ENCODE assay signal across 10 cellular contexts in genomic region chr2:43175187-43175490, GRCh38. TPM values are rescaled to one million over a fixed set of nuclear protein-coding genes. Genes with fewer than 3 reads are reported as not detected.
A peak's percentile ranks its signal among the peaks of the same experiment; 100 is the strongest.
DNase-seq lines count a peak whose midpoint lies in the region; ATAC-seq and TF ChIP-seq lines count a peak whose summit lies in the region.
"Had no signal": no experiment of that assay in that cellular context is flagged by ENCODE, and none has a peak within 500 bp of the region (broad histone marks: within the 10 kb centered on the region; RNA-seq: fewer than 3 reads in every experiment).

No MANE protein-coding gene starts in this region.

- H3K9me3 ChIP-seq in spleen = peaks cover 0 to 28% (median 14%) of the 10 kb centered on the region in 8 donors

- H3K4me1 ChIP-seq in foreskin keratinocyte = peaks cover 7% of the 10 kb centered on the region
- H3K4me1 ChIP-seq in spleen = peaks cover 29 to 97% (median 89%) of the 10 kb centered on the region in 6 donors

- no peaks in the 10 kb centered on the region for H3K27me3 Mint-ChIP-seq in activated CD8-positive, alpha-beta T cell treated with anti-CD3 and anti-CD28 coated beads, Interleukin-2, amount 10 ng/mL, durations not matched to agents 7 days and 5 days (ENCODE audit: low read depth)

- peaks cover 76% of the 10 kb centered on the region for H3K4me1 Mint-ChIP-seq in activated CD8-positive, alpha-beta T cell treated with anti-CD3 and anti-CD28 coated beads, Interleukin-2, amount 10 ng/mL, durations not matched to agents 7 days and 5 days (ENCODE audit: low read depth)

- CTCF ChIA-PET in activated CD8-positive, alpha-beta T cell treated with anti-CD3 and anti-CD28 coated beads, Interleukin-2, amount 10 ng/mL, durations not matched to agents 7 days and 5 days (lab: Charles Lee) = interaction anchor here (1.1 to 13.4 kb wide), 12 partner anchors 13 to 53 kb away, joined by 3 to 242 read pairs (median 8); partner anchors contain the start of gene ZFP36L2

- H3K27me3 ChIP-seq in foreskin keratinocyte (no peaks in the 10 kb centered on the region), spleen (replicated peaks in 1 of 7) (no peaks in the 10 kb centered on the region)

- H3K4me3 ChIP-seq in spleen = peak overlapping the region in 1 of 8 donors; percentile 58

- no peaks in the 10 kb centered on the region for H3K9me3 Mint-ChIP-seq in activated CD8-positive, alpha-beta T cell treated with anti-CD3 and anti-CD28 coated beads, Interleukin-2, amount 10 ng/mL, durations not matched to agents 7 days and 5 days (ENCODE audit: insufficient read depth)

- DNase-seq in DMS 273 (lab: John Stamatoyannopoulos, UW; ENCODE audit: unreplicated experiment) (peak; percentile 67), DMS 273 treated with DMSO at 0.1 percent for 48 hours (lab: John Stamatoyannopoulos, UW) (no peak), foreskin keratinocyte (peak; percentile 40 to 77), spleen (no peak), HCEC 1CT (no peak), CD1c-positive myeloid dendritic cell (ENCODE audit: extremely low spot score) (no peak), NCI-H2107 (lab: John Stamatoyannopoulos, UW) (no peak)
- DNase-seq in activated CD8-positive, alpha-beta T cell treated with anti-CD3 and anti-CD28 coated beads, Interleukin-2, amount 10 ng/mL, durations not matched to agents 7 days and 5 days = no peak
- DNase-seq: aorta had no signal

- peak overlapping the region; percentile 88 for H3K27ac Mint-ChIP-seq in activated CD8-positive, alpha-beta T cell treated with anti-CD3 and anti-CD28 coated beads, Interleukin-2, amount 10 ng/mL, durations not matched to agents 7 days and 5 days

- H3K4me3 Mint-ChIP-seq in activated CD8-positive, alpha-beta T cell treated with anti-CD3 and anti-CD28 coated beads, Interleukin-2, amount 10 ng/mL, durations not matched to agents 7 days and 5 days = no peak overlapping the region

- no peak for TF ChIP-seq CTCF in foreskin keratinocyte (conservative IDR thresholded peaks at IDR 0.05)
- no peak for TF ChIP-seq CTCF in spleen (IDR thresholded peaks at IDR 0.05 in 8 of 11, conservative IDR thresholded peaks at IDR 0.05 in 3 of 11)

- ATAC-seq in activated CD8-positive, alpha-beta T cell treated with anti-CD3 and anti-CD28 coated beads, Interleukin-2, amount 10 ng/mL, durations not matched to agents 7 days and 5 days = no peak
- ATAC-seq in foreskin keratinocyte = no peak

- no peak overlapping the region for H3K27ac ChIP-seq in foreskin keratinocyte
- H3K27ac ChIP-seq in spleen = peak overlapping the region; percentile 81 to 95 (median 88)
- H3K27ac ChIP-seq: 22Rv1 had no signal

- POLR2A ChIA-PET in activated CD8-positive, alpha-beta T cell treated with anti-CD3 and anti-CD28 coated beads, Interleukin-2, amount 10 ng/mL, durations not matched to agents 7 days and 5 days (lab: Charles Lee) = interaction anchor here (1.2 to 13.8 kb wide), 11 partner anchors 11 to 48 kb away, joined by 3 to 248 read pairs (median 7); partner anchors contain the start of gene ZFP36L2

- TF ChIP-seq POLR2A in spleen (IDR thresholded peaks at IDR 0.05) = no peak

- H3K36me3 ChIP-seq in spleen = no peaks in the 10 kb centered on the region

- intact Hi-C loops in spleen (cut with DNase I; ENCODE audit: low total_unique reads) = no loop called here

- H3K36me3 Mint-ChIP-seq in activated CD8-positive, alpha-beta T cell treated with anti-CD3 and anti-CD28 coated beads, Interleukin-2, amount 10 ng/mL, durations not matched to agents 7 days and 5 days (ENCODE audit: low read depth) = peaks cover 6% of the 10 kb centered on the region

RNA-seq across cellular contexts. Expression of gene ZFP36L2, which starts 51.3 kb away (rescaled TPM):
- total RNA-seq in activated CD8-positive, alpha-beta T cell treated with anti-CD3 and anti-CD28 coated beads, Interleukin-2, amount 10 ng/mL, durations not matched to agents 7 days and 5 days = 100 to 1,000 TPM; 166 TPM
- total RNA-seq in foreskin keratinocyte = 124 and 137 TPM in 2 replicates
- 127 and 136 TPM in 2 replicates for polyA plus RNA-seq in foreskin keratinocyte
- total RNA-seq in spleen = 100 to 1,000 TPM; 118 to 223 (median 131) TPM
- polyA plus RNA-seq in spleen = 100 to 1,000 TPM in 1 of 3 donors, 10 to 100 TPM in 2; 72.4 to 115 (median 91.0) TPM

Comparison
In these comparisons a context has a peak if more than half of its experiments do, and no peak if none do; other contexts are left out.
1. DNase-seq: peak in DMS 273 (single experiment) and foreskin keratinocyte (2 of 2); none in DMS 273 treated with DMSO at 0.1 percent for 48 hours (single experiment), activated CD8-positive, alpha-beta T cell treated with anti-CD3 and anti-CD28 coated beads, Interleukin-2, amount 10 ng/mL, durations not matched to agents 7 days and 5 days (single experiment), spleen (single experiment), HCEC 1CT (single experiment), CD1c-positive myeloid dendritic cell (single experiment) and NCI-H2107 (single experiment).